In the genomic region with DNA sequence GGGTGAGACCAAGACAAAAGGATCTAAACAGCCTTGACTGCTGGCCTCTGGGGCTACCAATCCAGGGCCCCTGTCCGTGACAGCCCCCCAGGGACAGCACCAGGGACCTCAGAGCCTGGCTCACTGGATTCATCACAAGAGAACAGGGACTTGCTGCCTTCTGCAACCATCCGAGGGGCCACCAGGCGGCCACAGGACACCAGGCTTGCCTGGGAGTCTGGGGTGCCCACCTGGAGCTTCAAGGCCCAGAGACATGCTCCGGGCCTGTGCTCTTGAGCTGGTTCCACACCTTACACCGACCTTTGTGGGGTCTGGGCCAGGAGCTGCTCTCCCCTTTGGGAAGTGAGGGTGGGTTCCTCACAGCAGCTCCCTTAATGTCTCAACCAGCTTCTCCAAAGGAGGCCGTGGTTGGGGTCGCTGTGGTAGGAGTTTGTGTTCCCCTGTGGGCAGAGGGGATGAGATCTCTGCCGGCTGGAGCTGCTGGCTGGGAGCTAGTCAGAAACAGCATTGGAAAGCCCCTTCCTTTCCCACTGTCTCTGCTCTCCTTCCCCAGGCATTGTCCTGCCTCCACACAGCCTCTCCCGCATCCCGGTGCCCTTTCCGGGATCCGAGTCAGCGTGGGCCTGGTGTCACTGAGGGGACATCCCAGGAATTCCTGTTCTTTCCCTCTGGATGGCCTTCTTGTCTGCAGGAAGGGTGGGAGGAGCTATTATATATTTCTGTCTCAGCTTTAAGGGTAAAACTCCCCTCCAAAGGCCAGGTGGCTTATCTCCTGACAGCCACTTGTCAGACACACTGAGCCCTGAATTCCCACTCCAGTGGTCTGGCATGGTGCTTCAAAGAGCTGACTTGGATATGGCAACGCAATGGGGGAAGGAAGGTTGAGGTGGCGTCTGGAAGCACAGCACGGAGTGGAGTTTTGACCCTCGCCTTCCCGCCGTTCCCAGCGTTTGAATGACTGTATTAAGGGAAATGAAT, we compare ENCODE assay signal across 9 cellular contexts. TPM values are rescaled to one million over a fixed set of nuclear protein-coding genes. Genes with fewer than 3 reads are reported as not detected.
DNase-seq lines count a peak whose midpoint lies in the region; ATAC-seq and TF ChIP-seq lines count a peak whose summit lies in the region.
"Had no signal": no experiment of that assay in that cellular context is flagged by ENCODE, and none has a peak within 500 bp of the region (broad histone marks: within the 10 kb centered on the region; RNA-seq: fewer than 3 reads in every experiment).

No MANE protein-coding gene starts in this region.

- H3K4me3 ChIP-seq in fibroblast of the aortic adventitia (ENCODE audit: low read depth, low read length): no peak overlapping the region
- H3K4me3 ChIP-seq: lung had no signal

- CTCF ChIA-PET in activated CD8-positive, alpha-beta memory T cell treated with anti-CD3 and anti-CD28 coated beads, Interleukin-2, amount 10 ng/mL, durations not matched to agents 7 days and 5 days (lab: Charles Lee): interaction anchor here (0.6 to 1.6 kb wide), 5 partner anchors 10 to 63 kb away, joined by 3 to 4 read pairs (median 3); no protein-coding TSS in a partner anchor

- H3K4me3 Mint-ChIP-seq in activated CD8-positive, alpha-beta memory T cell treated with anti-CD3 and anti-CD28 coated beads, Interleukin-2, amount 10 ng/mL, durations not matched to agents 7 days and 5 days: no peak overlapping the region
- H3K4me3 Mint-ChIP-seq in stimulated activated naive CD8-positive, alpha-beta T cell treated with anti-CD3 and anti-CD28 coated beads, Interleukin-15, amount 100 ng/mL, for 72 hours: no peak overlapping the region

- peaks cover 1% of the 10 kb centered on the region for H3K36me3 Mint-ChIP-seq in activated CD8-positive, alpha-beta memory T cell treated with anti-CD3 and anti-CD28 coated beads, Interleukin-2, amount 10 ng/mL, durations not matched to agents 7 days and 5 days

- no peak for DNase-seq in activated CD8-positive, alpha-beta memory T cell treated with anti-CD3 and anti-CD28 coated beads, Interleukin-2, amount 10 ng/mL, durations not matched to agents 7 days and 5 days
- no peak for DNase-seq in activated CD8-positive, alpha-beta memory T cell treated with anti-CD3 and anti-CD28 coated beads, Interleukin-2, amount 50 U/mL, for 4 hours
- peak; percentile 25 for DNase-seq in RKO (ENCODE audit: low spot score)
- DNase-seq in fibroblast of the aortic adventitia (ENCODE audit: low read depth): no peak
- DNase-seq in stimulated activated naive CD8-positive, alpha-beta T cell treated with anti-CD3 and anti-CD28 coated beads, Interleukin-15, amount 100 ng/mL, for 72 hours: no peak
- DNase-seq in hypothalamus (lab: John Stamatoyannopoulos, UW): no peak
- DNase-seq in NCI-H2196 (lab: John Stamatoyannopoulos, UW; ENCODE audit: unreplicated experiment): no peak

- peaks cover 8% of the 10 kb centered on the region for H3K4me1 Mint-ChIP-seq in activated CD8-positive, alpha-beta memory T cell treated with anti-CD3 and anti-CD28 coated beads, Interleukin-2, amount 10 ng/mL, durations not matched to agents 7 days and 5 days
- peaks cover 18% of the 10 kb centered on the region for H3K4me1 Mint-ChIP-seq in stimulated activated naive CD8-positive, alpha-beta T cell treated with anti-CD3 and anti-CD28 coated beads, Interleukin-15, amount 100 ng/mL, for 72 hours

- no peaks in the 10 kb centered on the region for H3K9me3 Mint-ChIP-seq in activated CD8-positive, alpha-beta memory T cell treated with anti-CD3 and anti-CD28 coated beads, Interleukin-2, amount 10 ng/mL, durations not matched to agents 7 days and 5 days (ENCODE audit: low read depth)
- no peaks in the 10 kb centered on the region for H3K9me3 Mint-ChIP-seq in stimulated activated naive CD8-positive, alpha-beta T cell treated with anti-CD3 and anti-CD28 coated beads, Interleukin-15, amount 100 ng/mL, for 72 hours

- peak; percentile 45 for ATAC-seq in activated CD8-positive, alpha-beta memory T cell treated with anti-CD3 and anti-CD28 coated beads, Interleukin-2, amount 10 ng/mL, durations not matched to agents 7 days and 5 days
- peak; percentile 55 for ATAC-seq in stimulated activated naive CD8-positive, alpha-beta T cell treated with anti-CD3 and anti-CD28 coated beads, Interleukin-15, amount 100 ng/mL, for 72 hours
- ATAC-seq in GM21381 (IDR thresholded peaks at IDR 0.05; ENCODE audit: unreplicated experiment): no peak

- H3K27ac Mint-ChIP-seq in activated CD8-positive, alpha-beta memory T cell treated with anti-CD3 and anti-CD28 coated beads, Interleukin-2, amount 10 ng/mL, durations not matched to agents 7 days and 5 days: no peak overlapping the region
- no peak overlapping the region for H3K27ac Mint-ChIP-seq in stimulated activated naive CD8-positive, alpha-beta T cell treated with anti-CD3 and anti-CD28 coated beads, Interleukin-15, amount 100 ng/mL, for 72 hours

- peak; percentile 32 for TF ChIP-seq CTCF in fibroblast of the aortic adventitia (IDR thresholded peaks at IDR 0.05; ENCODE audit: insufficient read depth, low read length)

- H3K27me3 Mint-ChIP-seq in activated CD8-positive, alpha-beta memory T cell treated with anti-CD3 and anti-CD28 coated beads, Interleukin-2, amount 10 ng/mL, durations not matched to agents 7 days and 5 days: peaks cover 50% of the 10 kb centered on the region
- H3K27me3 Mint-ChIP-seq in stimulated activated naive CD8-positive, alpha-beta T cell treated with anti-CD3 and anti-CD28 coated beads, Interleukin-15, amount 100 ng/mL, for 72 hours: peaks cover 50% of the 10 kb centered on the region

RNA-seq across cellular contexts. Expression of a gene that starts 5.1 kb away (rescaled TPM):
- total RNA-seq in activated CD8-positive, alpha-beta memory T cell treated with anti-CD3 and anti-CD28 coated beads, Interleukin-2, amount 10 ng/mL, durations not matched to agents 7 days and 5 days: 1 to 10 TPM in 1 of 2 experiments, under 1 TPM in 1; 0.73 to 1.8 TPM
- 3.0 TPM in 2 replicates for total RNA-seq in fibroblast of the aortic adventitia (ENCODE audit: low replicate concordance)
